8 cellular contexts compared by ENCODE assay signal in the genomic region with DNA sequence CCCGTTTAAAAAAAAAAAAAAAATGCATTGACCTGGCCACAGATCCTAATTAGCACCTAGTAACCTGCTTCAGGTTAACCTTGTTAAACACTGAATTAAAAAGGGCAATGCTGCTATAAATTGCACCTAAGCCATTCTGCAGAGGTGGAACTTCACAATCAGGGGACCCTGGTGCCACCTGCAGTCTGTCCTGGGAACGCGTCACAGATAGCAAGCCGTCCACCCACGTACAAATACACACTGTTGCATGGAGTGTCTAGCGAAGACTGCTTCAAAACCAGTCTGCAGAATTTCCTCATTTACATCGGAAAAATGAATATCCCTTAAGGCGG.
DNase-seq lines count a peak whose midpoint lies in the region; ATAC-seq and TF ChIP-seq lines count a peak whose summit lies in the region.

No MANE protein-coding gene starts in this region.

- peak overlapping the region; percentile 99 for H3K27ac ChIP-seq in neutrophil

- H3K27me3 Mint-ChIP-seq in activated B cell treated with CpG ODN at 0.5 μM for 24 hours: peaks cover 16% of the 10 kb centered on the region

- POLR2A ChIA-PET in activated B cell treated with CpG ODN at 0.5 μM for 24 hours (lab: Charles Lee): no interaction called here

- CTCF ChIA-PET in activated B cell treated with CpG ODN at 0.5 μM for 24 hours (lab: Charles Lee): no interaction called here

- no peaks in the 10 kb centered on the region for H3K27me3 ChIP-seq in neutrophil

- peak; percentile 67 for DNase-seq in activated effector memory CD4-positive, alpha-beta T cell treated with anti-CD3 and anti-CD28 coated beads, Interleukin-2, amount 50 U/mL, for 16 hours
- DNase-seq in activated effector memory CD4-positive, alpha-beta T cell treated with Interleukin-2 at 50 U/mL for 16 hours: no peak
- DNase-seq in HCEC 1CT (peak; percentile 21), LoVo (ENCODE audit: low spot score) (peak; percentile 62), activated B cell treated with CpG ODN at 0.5 μM for 24 hours (no peak), fibroblast of the aortic adventitia (ENCODE audit: low read depth) (peak; percentile 27), HPDE6-E6E7 (ENCODE audit: extremely low spot score) (no peak)

- no peaks in the 10 kb centered on the region for H3K9me3 ChIP-seq in neutrophil

- H3K4me1 ChIP-seq in neutrophil (ENCODE audit: control insufficient read depth in 1 of 2, insufficient read depth in 1 of 2, low read depth in 1 of 2, low read length in 1 of 2): peaks cover 29% of the 10 kb centered on the region in 2 experiments

- peaks cover 10% of the 10 kb centered on the region for H3K4me1 Mint-ChIP-seq in activated B cell treated with CpG ODN at 0.5 μM for 24 hours

- H3K4me3 ChIP-seq in fibroblast of the aortic adventitia (ENCODE audit: low read depth, low read length) (peak overlapping the region; percentile 74), neutrophil (ENCODE audit: low read depth in 1 of 2, low read length in 1 of 2) (peak overlapping the region; percentile 63)

- no peaks in the 10 kb centered on the region for H3K36me3 ChIP-seq in neutrophil

- H3K9me3 Mint-ChIP-seq in activated B cell treated with CpG ODN at 0.5 μM for 24 hours: peaks cover under 1% of the 10 kb centered on the region

- H3K4me3 Mint-ChIP-seq in activated B cell treated with CpG ODN at 0.5 μM for 24 hours: peak overlapping the region; percentile 74

- H3K27ac Mint-ChIP-seq in activated B cell treated with CpG ODN at 0.5 μM for 24 hours: no peak overlapping the region

- intact Hi-C loops in activated B cell treated with CpG ODN at 0.5 μM for 24 hours (cut with micrococcal nuclease): no loop called here

- peak; percentile 66 for ATAC-seq in activated B cell treated with CpG ODN at 0.5 μM for 24 hours (ENCODE audit: low read depth)

- no peaks in the 10 kb centered on the region for H3K36me3 Mint-ChIP-seq in activated B cell treated with CpG ODN at 0.5 μM for 24 hours (ENCODE audit: low read depth)

- TF ChIP-seq CTCF in activated B cell treated with CpG ODN at 0.5 μM for 24 hours (IDR thresholded peaks at IDR 0.05) (no peak), fibroblast of the aortic adventitia (IDR thresholded peaks at IDR 0.05; ENCODE audit: insufficient read depth, low read length) (no peak), neutrophil (IDR thresholded peaks at IDR 0.05) (peak; percentile 29)

Comparison
In these comparisons a context has a peak if more than half of its experiments do, and no peak if none do; other contexts are left out.
1. DNase-seq: peak in activated effector memory CD4-positive, alpha-beta T cell treated with anti-CD3 and anti-CD28 coated beads, Interleukin-2, amount 50 U/mL, for 16 hours (single experiment), HCEC 1CT (single experiment), LoVo (single experiment) and fibroblast of the aortic adventitia (single experiment); none in activated effector memory CD4-positive, alpha-beta T cell treated with Interleukin-2 at 50 U/mL for 16 hours (single experiment), activated B cell treated with CpG ODN at 0.5 μM for 24 hours (single experiment) and HPDE6-E6E7 (single experiment).